In the genomic region with DNA sequence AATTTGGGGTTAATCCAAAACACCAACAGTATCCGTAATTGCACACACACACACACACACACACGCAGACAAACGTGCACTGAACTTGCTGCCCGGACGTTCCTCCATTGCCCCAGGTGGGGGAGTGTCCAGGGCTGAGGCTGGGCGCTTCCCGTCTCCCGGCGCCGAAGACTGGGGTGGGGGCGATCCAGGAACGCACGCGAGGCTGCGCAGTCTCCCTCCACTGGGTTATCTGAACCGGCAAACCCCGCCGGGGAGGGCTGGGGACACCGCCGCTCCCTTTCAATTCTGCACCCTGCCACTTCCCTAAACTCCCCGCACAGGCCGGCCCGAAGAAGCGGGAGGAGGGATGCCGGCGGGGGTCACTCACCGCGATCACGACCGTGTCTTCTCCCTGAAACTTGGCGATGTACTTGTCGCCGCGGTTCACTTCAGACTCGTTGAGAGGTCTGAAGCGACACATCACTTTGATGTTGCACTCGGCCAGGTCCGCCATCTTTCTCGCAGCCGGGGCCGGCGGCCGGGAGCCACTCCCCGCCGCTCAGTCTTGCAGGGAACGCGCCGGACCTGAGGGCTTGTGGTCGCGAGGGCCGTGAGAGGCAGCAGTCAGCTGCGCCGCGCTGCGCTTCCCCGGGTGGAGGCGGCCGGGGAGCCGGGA, we compare ENCODE assay signal across 1 cellular context.
TF ChIP-seq lines count a peak whose summit lies in the region.

No MANE protein-coding gene starts in this region.

TF ChIP-seq in GM12878, 131 proteins besides CTCF, POLR2A, EP300 and RAD21 (continued from another document):
- no peak for TF ChIP-seq REST (IDR thresholded peaks at IDR 0.05; ENCODE audit: low read depth, low read length)
- no peak for TF ChIP-seq HDAC6 (IDR thresholded peaks at IDR 0.05; ENCODE audit: unreplicated experiment)
- no peak for TF ChIP-seq ZNF592 (IDR thresholded peaks at IDR 0.05)
- TF ChIP-seq ESRRA (IDR thresholded peaks at IDR 0.05; ENCODE audit: low read length) = no peak
- TF ChIP-seq MTA2 (IDR thresholded peaks at IDR 0.05; ENCODE audit: low read depth) = peak; percentile 28; the same call in 1 of the 2 replicates
- TF ChIP-seq SREBF1 (IDR thresholded peaks at IDR 0.05; ENCODE audit: low read length) = no peak
- TF ChIP-seq NFIC (IDR thresholded peaks at IDR 0.05; ENCODE audit: low read depth, low read length) = no peak
- no peak for TF ChIP-seq ZBTB40 (IDR thresholded peaks at IDR 0.05; ENCODE audit: borderline replicate concordance)
TF ChIP-seq in GM12878: peak in this region for 17.
